2 cellular contexts compared by ENCODE assay signal in genomic region chr7:138610671-138611170, GRCh38.
TF ChIP-seq lines count a peak whose summit lies in the region.

No MANE protein-coding gene starts in this region.

TF ChIP-seq in GM12878, 131 proteins besides CTCF, POLR2A, EP300 and RAD21 (continued from another document):
- TF ChIP-seq PBX3 (IDR thresholded peaks at IDR 0.05; ENCODE audit: insufficient replicate concordance, low read depth, low read length) = no peak

TF ChIP-seq in liver, 16 proteins besides CTCF, POLR2A, EP300 and RAD21 (continued from another document):
- TF ChIP-seq, protein P1, sequence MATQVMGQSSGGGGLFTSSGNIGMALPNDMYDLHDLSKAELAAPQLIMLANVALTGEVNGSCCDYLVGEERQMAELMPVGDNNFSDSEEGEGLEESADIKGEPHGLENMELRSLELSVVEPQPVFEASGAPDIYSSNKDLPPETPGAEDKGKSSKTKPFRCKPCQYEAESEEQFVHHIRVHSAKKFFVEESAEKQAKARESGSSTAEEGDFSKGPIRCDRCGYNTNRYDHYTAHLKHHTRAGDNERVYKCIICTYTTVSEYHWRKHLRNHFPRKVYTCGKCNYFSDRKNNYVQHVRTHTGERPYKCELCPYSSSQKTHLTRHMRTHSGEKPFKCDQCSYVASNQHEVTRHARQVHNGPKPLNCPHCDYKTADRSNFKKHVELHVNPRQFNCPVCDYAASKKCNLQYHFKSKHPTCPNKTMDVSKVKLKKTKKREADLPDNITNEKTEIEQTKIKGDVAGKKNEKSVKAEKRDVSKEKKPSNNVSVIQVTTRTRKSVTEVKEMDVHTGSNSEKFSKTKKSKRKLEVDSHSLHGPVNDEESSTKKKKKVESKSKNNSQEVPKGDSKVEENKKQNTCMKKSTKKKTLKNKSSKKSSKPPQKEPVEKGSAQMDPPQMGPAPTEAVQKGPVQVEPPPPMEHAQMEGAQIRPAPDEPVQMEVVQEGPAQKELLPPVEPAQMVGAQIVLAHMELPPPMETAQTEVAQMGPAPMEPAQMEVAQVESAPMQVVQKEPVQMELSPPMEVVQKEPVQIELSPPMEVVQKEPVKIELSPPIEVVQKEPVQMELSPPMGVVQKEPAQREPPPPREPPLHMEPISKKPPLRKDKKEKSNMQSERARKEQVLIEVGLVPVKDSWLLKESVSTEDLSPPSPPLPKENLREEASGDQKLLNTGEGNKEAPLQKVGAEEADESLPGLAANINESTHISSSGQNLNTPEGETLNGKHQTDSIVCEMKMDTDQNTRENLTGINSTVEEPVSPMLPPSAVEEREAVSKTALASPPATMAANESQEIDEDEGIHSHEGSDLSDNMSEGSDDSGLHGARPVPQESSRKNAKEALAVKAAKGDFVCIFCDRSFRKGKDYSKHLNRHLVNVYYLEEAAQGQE (IDR thresholded peaks at IDR 0.05) = peak; percentile 42
- TF ChIP-seq JUND (IDR thresholded peaks at IDR 0.05) (peak; percentile 39 to 60), RXRA (IDR thresholded peaks at IDR 0.05) (peak; percentile 86 to 87), ZBTB33 (IDR thresholded peaks at IDR 0.05) (no peak), NR2F2 (IDR thresholded peaks at IDR 0.05) (peak; percentile 21), YY1 (IDR thresholded peaks at IDR 0.05) (peak; percentile 91), FOXA1 (IDR thresholded peaks at IDR 0.05) (no peak), ATF3 (IDR thresholded peaks at IDR 0.05) (peak; percentile 26), TAF1 (conservative IDR thresholded peaks at IDR 0.05) (no peak), GABPA (IDR thresholded peaks at IDR 0.05 in 1 of 2, conservative IDR thresholded peaks at IDR 0.05 in 1 of 2) (peak in 1 of 2 donors; percentile 34)
